In the genomic region with DNA sequence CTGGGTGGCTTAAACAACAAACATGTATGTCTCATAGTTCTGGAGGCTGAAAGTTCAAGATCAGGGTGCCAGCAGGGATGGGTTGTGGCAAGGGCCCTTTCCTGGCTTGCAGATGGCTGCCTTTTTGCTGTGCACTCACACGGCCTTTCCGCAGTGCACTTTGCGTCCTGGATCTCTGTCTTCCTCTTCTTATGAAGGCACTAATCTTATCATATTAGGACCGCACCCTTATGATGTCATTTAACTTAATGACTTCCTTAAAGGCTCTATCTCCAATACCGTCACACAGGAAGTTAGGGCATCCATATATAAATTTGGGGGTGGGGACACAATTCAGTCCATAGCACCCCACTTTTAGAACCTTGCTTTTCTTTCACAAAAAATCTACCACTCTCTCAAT, we compare ENCODE assay signal across 19 cellular contexts.
DNase-seq lines count a peak whose midpoint lies in the region; ATAC-seq, FAIRE-seq and TF ChIP-seq lines count a peak whose summit lies in the region.
"Had no signal": no experiment of that assay in that cellular context is flagged by ENCODE, and none has a peak within 500 bp of the region (broad histone marks: within the 10 kb centered on the region; RNA-seq: fewer than 3 reads in every experiment).

No MANE protein-coding gene starts in this region.

- BruUV-seq in K562 (replicated peaks; lab: Mats Ljungman, UMichigan) = no TSS peak

- no peaks in the 10 kb centered on the region for H3K27me3 ChIP-seq in K562 (ENCODE audit: control insufficient read depth in 2 of 2, insufficient read depth in 2 of 2, low read length in 2 of 2)
- H3K27me3 ChIP-seq in small intestine (ENCODE audit: control insufficient read depth in 2 of 2, insufficient read depth in 2 of 2, low read length in 2 of 2) = no peaks in the 10 kb centered on the region

- no peak for TF ChIP-seq EP300 in K562 (IDR thresholded peaks at IDR 0.05; ENCODE audit: low read length)

- H3K27ac ChIP-seq in K562 (ENCODE audit: extremely low read depth, low read depth, low read length) = no peak overlapping the region
- no peak overlapping the region for H3K27ac ChIP-seq in small intestine (ENCODE audit: low read depth in 1 of 2, low read length in 1 of 2)
- H3K27ac ChIP-seq: 22Rv1, HL-60 had no signal

- in situ Hi-C loops in K562 (cut with MboI) = loop anchor here (25.0 kb wide), 1 partner anchor 2002 kb away; no protein-coding TSS in a partner anchor

- no peak overlapping the region for H3K9ac ChIP-seq in K562 (ENCODE audit: insufficient read depth in 1 of 2, low read depth in 2 of 2, low read length in 2 of 2)

- H2AFZ ChIP-seq in K562 (ENCODE audit: low read depth, low read length) = no peak overlapping the region

- H3K4me1 ChIP-seq in K562 (replicated peaks in 1 of 2; ENCODE audit: control insufficient read depth in 2 of 2, insufficient read depth in 2 of 2, low read length in 2 of 2) = no peaks in the 10 kb centered on the region; a peak in 1 of 5 replicates
- no peaks in the 10 kb centered on the region for H3K4me1 ChIP-seq in small intestine (ENCODE audit: control insufficient read depth in 2 of 2, insufficient read depth in 1 of 2, low read depth in 1 of 2, low read length in 1 of 2)

- no peak overlapping the region for H3K4me3 ChIP-seq in K562
- H3K4me3 ChIP-seq in small intestine (ENCODE audit: low read depth in 1 of 2, low read length in 2 of 2) = no peak overlapping the region
- H3K4me3 ChIP-seq: A549 had no signal

- CTCF ChIA-PET in K562 (lab: Yijun Ruan, JAX; ENCODE audit: low intra/inter-chr PET ratio) = no interaction called here

- H3K9me1 ChIP-seq in K562 (ENCODE audit: control insufficient read depth, insufficient read depth, low read length) = no peaks in the 10 kb centered on the region

- TF ChIP-seq RAD21 in K562 (CRISPR knock-in tag; conservative IDR thresholded peaks at IDR 0.05 in 1 of 2, IDR thresholded peaks at IDR 0.05 in 1 of 2) = no peak

- no peaks in the 10 kb centered on the region for H3K79me2 ChIP-seq in K562 (ENCODE audit: control insufficient read depth, insufficient read depth, low read length)

- FAIRE-seq in K562 (lab: Jason Lieb, UNC) = no peak
- no peak for FAIRE-seq in small intestine (lab: Jason Lieb, UNC)
- FAIRE-seq: A549, D721Med, G401.6, H1 had no signal

- H3K9me3 ChIP-seq in K562 (replicated peaks; ENCODE audit: control insufficient read depth, insufficient read depth, low read depth, low read length) = no peaks in the 10 kb centered on the region
- H3K9me3 ChIP-seq in small intestine (ENCODE audit: control insufficient read depth, low read depth) = no peaks in the 10 kb centered on the region
- H3K9me3 ChIP-seq: A549, Caco-2 had no signal

- no peaks in the 10 kb centered on the region for H3K36me3 ChIP-seq in K562 (ENCODE audit: control insufficient read depth, insufficient read depth, low read length)
- no peaks in the 10 kb centered on the region for H3K36me3 ChIP-seq in small intestine (ENCODE audit: control insufficient read depth in 2 of 2, insufficient read depth in 2 of 2, low read length in 2 of 2)

- ATAC-seq in K562 (no peak), GM21529 (IDR thresholded peaks at IDR 0.05; ENCODE audit: unreplicated experiment) (no peak)
- ATAC-seq: A549 had no signal

- H4K20me1 ChIP-seq in K562 (replicated peaks; ENCODE audit: control insufficient read depth, insufficient read depth, low read length) = no peaks in the 10 kb centered on the region

- DNase-seq in NOMO-1 treated with DMSO at 0.1 percent for 48 hours (lab: John Stamatoyannopoulos, UW; ENCODE audit: unreplicated experiment) (peak; percentile 16), NOMO-1 (lab: John Stamatoyannopoulos, UW; ENCODE audit: unreplicated experiment in 2 of 2) (no peak), OCI-M1 (lab: John Stamatoyannopoulos, UW) (peak; percentile 3), K562 (ENCODE audit: extremely low read depth in 1 of 4, low spot score in 3 of 4) (no peak), small intestine (peak; percentile 89), GM03348 (ENCODE audit: low spot score) (no peak), NCI-H1048 (lab: John Stamatoyannopoulos, UW) (no peak)
- DNase-seq: AML-193; Caco-2; CD4-positive, CD25-positive, alpha-beta regulatory T cell; CD8-positive, alpha-beta memory T cell; H9 had no signal

- no peak for TF ChIP-seq POLR2A in K562 (conservative IDR thresholded peaks at IDR 0.05)

- intact Hi-C loops in K562 (cut with micrococcal nuclease) = no loop called here

- H3K4me2 ChIP-seq in K562 (ENCODE audit: insufficient read depth, low read length) = no peak overlapping the region
- H3K4me2 ChIP-seq: A549 had no signal

- WGBS in K562 (ENCODE audit: insufficient coverage, low coverage, missing lambda C conversion rate) = 1% methylated on average over 5 of the region's 5 CpGs
- 14 to 74% (median 49%) methylated on average over 5 of the region's 5 CpGs for WGBS in small intestine, 3 donors

- no peak for TF ChIP-seq CTCF in K562 (IDR thresholded peaks at IDR 0.05 in 2 of 3, conservative IDR thresholded peaks at IDR 0.05 in 1 of 3; ENCODE audit: insufficient read depth in 2 of 3, low read depth in 1 of 3, low read length in 3 of 3)

- POLR2A ChIA-PET in K562 (lab: Yijun Ruan, JAX) = no interaction called here

TF ChIP-seq in K562, 482 proteins besides CTCF, POLR2A, EP300 and RAD21 (continues in another document):
- TF ChIP-seq HMG20A (CRISPR knock-in tag; conservative IDR thresholded peaks at IDR 0.05) (no peak), GABPA (tag; conservative IDR thresholded peaks at IDR 0.05; ENCODE audit: low read depth) (peak; percentile 44), ARID1B (IDR thresholded peaks at IDR 0.05) (no peak), EP400 (IDR thresholded peaks at IDR 0.05) (no peak), CREM (IDR thresholded peaks at IDR 0.05; ENCODE audit: low read depth) (0 out of 2 replicates have a peak, but pooled peaks have one; percentile 14), TCFL5 (CRISPR knock-in tag; conservative IDR thresholded peaks at IDR 0.05) (no peak)
- TF ChIP-seq, protein P1, sequence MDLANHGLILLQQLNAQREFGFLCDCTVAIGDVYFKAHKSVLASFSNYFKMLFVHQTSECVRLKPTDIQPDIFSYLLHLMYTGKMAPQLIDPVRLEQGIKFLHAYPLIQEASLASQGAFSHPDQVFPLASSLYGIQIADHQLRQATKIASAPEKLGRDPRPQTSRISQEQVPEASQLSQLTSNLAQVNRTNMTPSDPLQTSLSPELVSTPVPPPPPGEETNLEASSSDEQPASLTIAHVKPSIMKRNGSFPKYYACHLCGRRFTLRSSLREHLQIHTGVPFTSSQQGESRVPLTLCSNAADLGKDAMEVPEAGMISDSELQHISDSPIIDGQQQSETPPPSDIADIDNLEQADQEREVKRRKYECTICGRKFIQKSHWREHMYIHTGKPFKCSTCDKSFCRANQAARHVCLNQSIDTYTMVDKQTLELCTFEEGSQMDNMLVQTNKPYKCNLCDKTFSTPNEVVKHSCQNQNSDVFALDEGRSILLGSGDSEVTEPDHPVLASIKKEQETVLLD (IDR thresholded peaks at IDR 0.05) = no peak

Comparison
In these comparisons a context has a peak if more than half of its experiments do, and no peak if none do; other contexts are left out.
1. DNase-seq: peak in NOMO-1 treated with DMSO at 0.1 percent for 48 hours (single experiment), OCI-M1 (single experiment) and small intestine (single experiment); none in NOMO-1 (0 of 2), K562 (0 of 4), GM03348 (single experiment) and NCI-H1048 (single experiment).